34 cellular contexts compared by ENCODE assay signal in genomic region chr16:24332695-24333094, GRCh38.
DNase-seq lines count a peak whose midpoint lies in the region; ATAC-seq, FAIRE-seq and TF ChIP-seq lines count a peak whose summit lies in the region.
"Had no signal": no experiment of that assay in that cellular context is flagged by ENCODE, and none has a peak within 500 bp of the region (broad histone marks: within the 10 kb centered on the region; RNA-seq: fewer than 3 reads in every experiment).

No MANE protein-coding gene starts in this region.

- in situ Hi-C loops in HepG2 (cut with HindIII; ENCODE audit: extremely low pct_ligation_motif_present, low pct_unique_long_range_greater_than_20kb): no loop called here

- H3K9ac ChIP-seq in HepG2 (ENCODE audit: insufficient read depth, low read depth, low read length) (no peak overlapping the region), H1 (replicated peaks in 1 of 4; ENCODE audit: extremely low read depth in 1 of 4, low read depth in 3 of 4, low read length in 3 of 4) (no peak overlapping the region), neural cell (ENCODE audit: low read length) (no peak overlapping the region)
- H3K9ac ChIP-seq: BLaER1; BLaER1 treated with 17β-estradiol and CSF1 and Interleukin-3, amounts not matched to agents 10 nM and 100 nM had no signal

- H3K9me3 ChIP-seq in HepG2 (ENCODE audit: low read length) (no peaks in the 10 kb centered on the region), right lobe of liver (no peaks in the 10 kb centered on the region), H1 (ENCODE audit: insufficient read depth in 2 of 2, low read depth in 1 of 2, low read length in 1 of 2) (no peaks in the 10 kb centered on the region), neural cell (ENCODE audit: low read length) (no peaks in the 10 kb centered on the region)
- H3K9me3 ChIP-seq: A549, BE2C, BLaER1, Caco-2 had no signal

- intact Hi-C loops in HepG2 (cut with micrococcal nuclease; ENCODE audit: unreplicated experiment): no loop called here
- intact Hi-C loops in right lobe of liver (cut with DNase I): no loop called here

- H3K4me2 ChIP-seq in HepG2 (ENCODE audit: low read depth, low read length) (no peak overlapping the region), H1 (ENCODE audit: insufficient read depth in 1 of 2, low read depth in 2 of 2, low read length in 2 of 2) (no peak overlapping the region), neural cell (ENCODE audit: low read length) (no peak overlapping the region)
- H3K4me2 ChIP-seq: A549; BLaER1; BLaER1 treated with 17β-estradiol and CSF1 and Interleukin-3, amounts not matched to agents 10 nM and 100 nM had no signal

- no peak overlapping the region for H2BK5ac ChIP-seq in H1 (ENCODE audit: low read depth, low read length)

- H3K23ac ChIP-seq in H1 (ENCODE audit: insufficient read length): no peak overlapping the region

- CTCF ChIA-PET in HepG2 (lab: Yijun Ruan, JAX; ENCODE audit: low intra/inter-chr PET ratio, low total read pairs) (no interaction called here), H1 (lab: Charles Lee; ENCODE audit: partially characterized antibody) (interaction anchor here (1.2 to 1.6 kb wide), 2 partner anchors 47 to 76 kb away, joined by 3 to 4 read pairs; no protein-coding TSS in a partner anchor)

- 10% methylated on average over 8 of the region's 8 CpGs for WGBS in HepG2 (ENCODE audit: low lambda C conversion rate)
- 58% methylated on average over 8 of the region's 8 CpGs for WGBS in right lobe of liver (ENCODE audit: insufficient coverage, low coverage, low lambda C conversion rate, missing lambda C conversion rate)
- WGBS in H1 (ENCODE audit: extremely low coverage in 1 of 2, insufficient coverage in 1 of 2, insufficient read length in 1 of 2, insufficient replicate concordance in 2 of 2, low coverage in 1 of 2, low lambda C conversion rate in 2 of 2, missing lambda C conversion rate in 1 of 2), 2 experiments: 94% methylated on average over 8 of the region's 8 CpGs; no CpG with 5 or more reads in 1 of the 2 experiments

- no peak for FAIRE-seq in HepG2 (lab: Jason Lieb, UNC)
- FAIRE-seq in H1 (lab: Jason Lieb, UNC): peak; percentile 13
- FAIRE-seq: A204.1, A549, D721Med had no signal

- H3K9me2 ChIP-seq in neural cell (ENCODE audit: insufficient read depth, low read length): no peaks in the 10 kb centered on the region

- H2AK5ac ChIP-seq in H1 (ENCODE audit: low read depth, low read length): no peak overlapping the region

- TF ChIP-seq RAD21 in HepG2 (CRISPR knock-in tag; IDR thresholded peaks at IDR 0.05) (no peak), H1 (IDR thresholded peaks at IDR 0.05 in 1 of 2, conservative IDR thresholded peaks at IDR 0.05 in 1 of 2; ENCODE audit: low read depth in 2 of 2, low read length in 2 of 2) (no peak), neural cell (conservative IDR thresholded peaks at IDR 0.05) (no peak)

- H3K79me1 ChIP-seq in H1 (ENCODE audit: low read depth, low read length): no peaks in the 10 kb centered on the region

- H3K36me3 ChIP-seq in HepG2 (replicated peaks in 1 of 2; ENCODE audit: control insufficient read depth in 1 of 2, insufficient read depth in 2 of 2, low read length in 2 of 2): no peaks in the 10 kb centered on the region
- no peaks in the 10 kb centered on the region for H3K36me3 ChIP-seq in right lobe of liver
- H3K36me3 ChIP-seq in H1 (ENCODE audit: control insufficient read depth in 2 of 4, insufficient read depth in 4 of 4, low read length in 3 of 4): no peaks in the 10 kb centered on the region
- no peaks in the 10 kb centered on the region for H3K36me3 ChIP-seq in neural cell (ENCODE audit: insufficient read depth, low read length)
- H3K36me3 ChIP-seq: BE2C; BLaER1; BLaER1 treated with 17β-estradiol and CSF1 and Interleukin-3, amounts not matched to agents 10 nM and 100 nM had no signal

- H3K27ac ChIP-seq in HepG2 (ENCODE audit: extremely low read length, insufficient read depth, low read length) (no peak overlapping the region), right lobe of liver (no peak overlapping the region), caudate nucleus (ENCODE audit: low read depth, low read length) (peak overlapping the region; percentile 49), H1 (ENCODE audit: low read depth, low read length) (no peak overlapping the region), neural cell (ENCODE audit: low read length) (no peak overlapping the region)
- H3K27ac ChIP-seq: 22Rv1; A549; BLaER1; BLaER1 treated with 17β-estradiol and CSF1 and Interleukin-3, amounts not matched to agents 10 nM and 100 nM; C4-2B had no signal

- no peak overlapping the region for H2BK12ac ChIP-seq in H1 (ENCODE audit: low read depth, low read length)

- H3K4ac ChIP-seq in H1 (replicated peaks; ENCODE audit: insufficient read length, low read depth, low read length): no peak overlapping the region

- H3K4me3 ChIP-seq in HepG2 (replicated peaks in 1 of 3; ENCODE audit: insufficient read depth in 1 of 3, low read depth in 2 of 3, low read length in 3 of 3): no peak overlapping the region
- H3K4me3 ChIP-seq in right lobe of liver: no peak overlapping the region
- no peak overlapping the region for H3K4me3 ChIP-seq in H1 (ENCODE audit: extremely low read depth in 1 of 4, insufficient read depth in 2 of 4, low read depth in 3 of 4, low read length in 4 of 4)
- H3K4me3 ChIP-seq in neural cell (ENCODE audit: low read length): no peak overlapping the region
- H3K4me3 ChIP-seq: A549; BLaER1; BLaER1 treated with 17β-estradiol and CSF1 and Interleukin-3, amounts not matched to agents 10 nM and 100 nM had no signal

- no TSS peak for BruUV-seq in HepG2 (replicated peaks; lab: Mats Ljungman, UMichigan)

- no peak overlapping the region for H2BK120ac ChIP-seq in H1 (replicated peaks; ENCODE audit: low read depth, low read length)

- no peak overlapping the region for H2BK15ac ChIP-seq in H1 (ENCODE audit: low read length)

- H4K91ac ChIP-seq in H1 (replicated peaks; ENCODE audit: insufficient read length, low read length): no peak overlapping the region

- no peaks in the 10 kb centered on the region for H3F3A ChIP-seq in neural cell (ENCODE audit: insufficient read depth, low read length, poor library complexity, severe bottlenecking)

- H3K4me1 ChIP-seq in HepG2 (ENCODE audit: insufficient read depth, low read length) (no peaks in the 10 kb centered on the region), right lobe of liver (no peaks in the 10 kb centered on the region), H1 (replicated peaks in 1 of 4; ENCODE audit: control insufficient read depth in 3 of 4, insufficient read depth in 4 of 4, low read length in 3 of 4) (no peaks in the 10 kb centered on the region)
- H3K4me1 ChIP-seq: A549; BE2C; BLaER1; BLaER1 treated with 17β-estradiol and CSF1 and Interleukin-3, amounts not matched to agents 10 nM and 100 nM; Caco-2 had no signal

- H3K27me3 ChIP-seq in HepG2 (ENCODE audit: control insufficient read depth in 1 of 2, insufficient read depth in 2 of 2, low read length in 2 of 2): no peaks in the 10 kb centered on the region
- H3K27me3 ChIP-seq in right lobe of liver: no peaks in the 10 kb centered on the region
- H3K27me3 ChIP-seq in H1 (replicated peaks in 1 of 4; ENCODE audit: control insufficient read depth in 3 of 4, extremely low read depth in 1 of 4, insufficient read depth in 3 of 4, low read length in 3 of 4): no peaks in the 10 kb centered on the region; a peak in 1 of 7 replicates
- H3K27me3 ChIP-seq in neural cell (ENCODE audit: insufficient read depth, low read depth, low read length): no peaks in the 10 kb centered on the region
- H3K27me3 ChIP-seq: BE2C; BLaER1; BLaER1 treated with 17β-estradiol and CSF1 and Interleukin-3, amounts not matched to agents 10 nM and 100 nM had no signal

- no peaks in the 10 kb centered on the region for H3K23me2 ChIP-seq in H1 (ENCODE audit: low read depth, low read length)

- H4K8ac ChIP-seq in H1 (ENCODE audit: extremely low read depth, insufficient read depth, low read length): no peak overlapping the region

- H4K20me1 ChIP-seq in HepG2 (ENCODE audit: insufficient read depth, low read length) (no peaks in the 10 kb centered on the region), H1 (replicated peaks in 1 of 2; ENCODE audit: control insufficient read depth in 1 of 2, insufficient read depth in 2 of 2, low read length in 2 of 2) (no peaks in the 10 kb centered on the region), neural cell (ENCODE audit: insufficient read depth) (no peaks in the 10 kb centered on the region)
- H4K20me1 ChIP-seq: BLaER1; BLaER1 treated with 17β-estradiol and CSF1 and Interleukin-3, amounts not matched to agents 10 nM and 100 nM had no signal

- no peak overlapping the region for H3K14ac ChIP-seq in H1 (ENCODE audit: insufficient read length)

- TF ChIP-seq POLR2A in HepG2 (IDR thresholded peaks at IDR 0.05; ENCODE audit: insufficient read depth in 1 of 2, low read depth in 2 of 2, low read length in 2 of 2): no peak
- TF ChIP-seq POLR2A in right lobe of liver (IDR thresholded peaks at IDR 0.05): no peak
- no peak for TF ChIP-seq POLR2A in H1 (IDR thresholded peaks at IDR 0.05; ENCODE audit: control extremely low read depth in 1 of 2, low read depth in 2 of 2, low read length in 2 of 2)

- TF ChIP-seq EP300 in HepG2 (IDR thresholded peaks at IDR 0.05; ENCODE audit: low read depth in 2 of 2, low read length in 2 of 2) (no peak), HepG2 (CRISPR knock-in tag; IDR thresholded peaks at IDR 0.05; ENCODE audit: borderline replicate concordance) (no peak), H1 (IDR thresholded peaks at IDR 0.05; ENCODE audit: borderline replicate concordance in 1 of 2, low read depth in 2 of 2, low read length in 2 of 2) (no peak), neural cell (conservative IDR thresholded peaks at IDR 0.05; ENCODE audit: poor library complexity, severe bottlenecking) (peak; percentile 96)

- no peak for ATAC-seq in HepG2
- no peak for ATAC-seq in right lobe of liver
- no peak for ATAC-seq in GM21576 (IDR thresholded peaks at IDR 0.05; ENCODE audit: unreplicated experiment)
- ATAC-seq: A549; CD8-positive, alpha-beta T cell had no signal

- no peak overlapping the region for H2AFZ ChIP-seq in HepG2 (ENCODE audit: low read length)
- no peak overlapping the region for H2AFZ ChIP-seq in H1 (ENCODE audit: low read length)
- no peak overlapping the region for H2AFZ ChIP-seq in neural cell (ENCODE audit: low read depth, low read length)

- H2BK20ac ChIP-seq in H1 (ENCODE audit: low read length): no peak overlapping the region

- POLR2A ChIA-PET in HepG2 (lab: Yijun Ruan, JAX): no interaction called here
- POLR2A ChIA-PET in H1 (lab: Charles Lee; ENCODE audit: partially characterized antibody): interaction anchor here (1.2 kb wide), 1 partner anchor 10 kb away, joined by 3 read pairs; no protein-coding TSS in a partner anchor

- H3K79me2 ChIP-seq in HepG2 (ENCODE audit: insufficient read depth, low read length) (no peaks in the 10 kb centered on the region), H1 (ENCODE audit: control insufficient read depth in 1 of 2, insufficient read depth in 2 of 2, low read length in 2 of 2) (no peaks in the 10 kb centered on the region), neural cell (replicated peaks; ENCODE audit: insufficient read depth, low read length) (no peaks in the 10 kb centered on the region)

- no peak overlapping the region for H3K18ac ChIP-seq in H1 (ENCODE audit: extremely low read depth, low read length)

- H3K56ac ChIP-seq in H1 (replicated peaks; ENCODE audit: insufficient read length, low read depth, low read length): no peak overlapping the region

- no peak overlapping the region for H4K5ac ChIP-seq in H1 (ENCODE audit: insufficient read length, low read depth, low read length)

- DNase-seq in HepG2 (ENCODE audit: low spot score) (no peak), right lobe of liver (no peak), caudate nucleus (lab: John Stamatoyannopoulos, UW) (no peak), H1 (ENCODE audit: low read depth in 1 of 2, low spot score in 2 of 2) (no peak), DMS79 treated with DMSO at 0.1 percent for 48 hours (lab: John Stamatoyannopoulos, UW) (no peak), MV-4-11 (lab: John Stamatoyannopoulos, UW) (no peak)
- DNase-seq: 8988T; ACHN; AML-193; BE2C; C1 segment of cervical spinal cord; Caco-2; Calu3; CD4-positive, alpha-beta memory T cell; CD4-positive, alpha-beta T cell; CD4-positive, CD25-positive, alpha-beta regulatory T cell; CD8-positive, alpha-beta memory T cell; CD8-positive, alpha-beta T cell; COR-L47; DMS 273 treated with DMSO at 0.1 percent for 48 hours; DMS153; DMS53; DMS79; DND-41; EL had no signal

- TF ChIP-seq CTCF in HepG2 (CRISPR knock-in tag; IDR thresholded peaks at IDR 0.05): no peak
- TF ChIP-seq CTCF in right lobe of liver (IDR thresholded peaks at IDR 0.05): no peak
- no peak for TF ChIP-seq CTCF in H1 (IDR thresholded peaks at IDR 0.05; ENCODE audit: control extremely low read depth in 1 of 3, insufficient read depth in 1 of 3, low read depth in 1 of 3, low read length in 3 of 3)
- TF ChIP-seq CTCF in neural cell (IDR thresholded peaks at IDR 0.05; ENCODE audit: poor library complexity, severe bottlenecking): no peak
